ENCODE assay signal across 12 cellular contexts in genomic region chr1:189659731-189660130, GRCh38.
DNase-seq lines count a peak whose midpoint lies in the region; ATAC-seq and TF ChIP-seq lines count a peak whose summit lies in the region.
"Had no signal": no experiment of that assay in that cellular context is flagged by ENCODE, and none has a peak within 500 bp of the region (broad histone marks: within the 10 kb centered on the region; RNA-seq: fewer than 3 reads in every experiment).

No MANE protein-coding gene starts in this region.

- no peaks in the 10 kb centered on the region for H3K36me3 Mint-ChIP-seq in naive thymus-derived CD8-positive, alpha-beta T cell
- H3K36me3 Mint-ChIP-seq: CD14-positive monocyte; CD8-positive, alpha-beta T cell had no signal

- no peak overlapping the region for H3K4me3 ChIP-seq in RWPE2 (ENCODE audit: severe bottlenecking)

- H3K27me3 ChIP-seq in RWPE2 (ENCODE audit: insufficient read depth, poor library complexity, severe bottlenecking), result no peaks in the 10 kb centered on the region
- no peaks in the 10 kb centered on the region for H3K27me3 ChIP-seq in foreskin keratinocyte

- H3K4me3 Mint-ChIP-seq in naive thymus-derived CD8-positive, alpha-beta T cell, result no peak overlapping the region
- H3K4me3 Mint-ChIP-seq: CD14-positive monocyte; CD8-positive, alpha-beta T cell had no signal

- no peaks in the 10 kb centered on the region for H3K27me3 Mint-ChIP-seq in naive thymus-derived CD8-positive, alpha-beta T cell

- H3K4me1 Mint-ChIP-seq in naive thymus-derived CD8-positive, alpha-beta T cell, result no peaks in the 10 kb centered on the region
- H3K4me1 Mint-ChIP-seq: CD14-positive monocyte had no signal

- ATAC-seq in RWPE2 (ENCODE audit: low read depth) (peak; percentile 73), foreskin keratinocyte (peak; percentile 61)
- ATAC-seq in naive thymus-derived CD8-positive, alpha-beta T cell, result no peak
- ATAC-seq: CD8-positive, alpha-beta T cell had no signal

- H3K27ac ChIP-seq in RWPE2 (ENCODE audit: poor library complexity, severe bottlenecking) (peak overlapping the region; percentile 92), foreskin keratinocyte (no peak overlapping the region), substantia nigra (ENCODE audit: low read depth, low read length, poor library complexity, severe bottlenecking) (no peak overlapping the region)

- POLR2A ChIA-PET in naive thymus-derived CD8-positive, alpha-beta T cell (lab: Charles Lee), result no interaction called here

- no peak for TF ChIP-seq CTCF in RWPE2 (IDR thresholded peaks at IDR 0.05; ENCODE audit: poor library complexity, severe bottlenecking)
- TF ChIP-seq CTCF in foreskin keratinocyte (conservative IDR thresholded peaks at IDR 0.05), result no peak

- peaks cover 0 to 11% (median 5%) of the 10 kb centered on the region in 9 donors for H3K9me3 Mint-ChIP-seq in naive thymus-derived CD8-positive, alpha-beta T cell

- H3K36me3 ChIP-seq in RWPE2 (ENCODE audit: low read depth), result no peaks in the 10 kb centered on the region

- DNase-seq in HCEC 1CT (peak; percentile 42), RWPE2 (ENCODE audit: low spot score) (no peak), foreskin keratinocyte (peak; percentile 36 to 69), substantia nigra (lab: John Stamatoyannopoulos, UW) (no peak), RKO (ENCODE audit: low spot score) (no peak), DMS 273 treated with DMSO at 0.1 percent for 48 hours (lab: John Stamatoyannopoulos, UW) (no peak)
- DNase-seq in naive thymus-derived CD8-positive, alpha-beta T cell, result no peak
- DNase-seq: CD8-positive, alpha-beta T cell; COR-L47; DND-41; GF-D8 had no signal

- H3K4me1 ChIP-seq in RWPE2 (ENCODE audit: insufficient read depth, poor library complexity, severe bottlenecking) (peaks cover 46% of the 10 kb centered on the region), foreskin keratinocyte (peaks cover 7% of the 10 kb centered on the region)

- H3K27ac Mint-ChIP-seq in naive thymus-derived CD8-positive, alpha-beta T cell, result no peak overlapping the region
- H3K27ac Mint-ChIP-seq: CD14-positive monocyte; CD8-positive, alpha-beta T cell had no signal

- H3K9me3 ChIP-seq in RWPE2 (ENCODE audit: severe bottlenecking), result no peaks in the 10 kb centered on the region

Comparison
In these comparisons a context has a peak if more than half of its experiments do, and no peak if none do; other contexts are left out.
1. DNase-seq: peak in HCEC 1CT (single experiment) and foreskin keratinocyte (2 of 2); none in RWPE2 (single experiment), substantia nigra (0 of 49), naive thymus-derived CD8-positive, alpha-beta T cell (0 of 10), RKO (single experiment) and DMS 273 treated with DMSO at 0.1 percent for 48 hours (single experiment).
2. ATAC-seq: peak in RWPE2 (single experiment) and foreskin keratinocyte (single experiment); none in naive thymus-derived CD8-positive, alpha-beta T cell (0 of 2).